22 cellular contexts compared by ENCODE assay signal in the genomic region with DNA sequence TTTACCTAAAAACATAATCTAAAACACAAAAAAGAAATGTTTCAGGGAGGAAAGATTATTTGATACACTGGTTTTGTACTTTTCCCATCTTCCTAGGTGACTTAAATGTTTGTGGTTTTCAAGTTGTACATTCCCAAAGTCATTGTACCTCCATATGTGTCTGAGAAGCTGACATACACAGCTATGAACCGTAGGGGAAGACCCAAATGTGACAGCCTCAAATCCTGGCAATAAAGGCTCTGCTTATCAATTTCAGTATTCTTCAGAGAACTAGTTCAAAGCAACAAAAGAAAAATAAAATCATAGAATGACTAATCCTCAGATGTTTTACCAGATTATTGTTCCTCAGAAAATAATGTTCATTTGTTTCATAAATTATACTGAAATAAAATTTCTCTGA. TPM values are rescaled to one million over a fixed set of nuclear protein-coding genes. Genes with fewer than 3 reads are reported as not detected.
DNase-seq lines count a peak whose midpoint lies in the region; ATAC-seq and TF ChIP-seq lines count a peak whose summit lies in the region.
"Had no signal": no experiment of that assay in that cellular context is flagged by ENCODE, and none has a peak within 500 bp of the region (broad histone marks: within the 10 kb centered on the region; RNA-seq: fewer than 3 reads in every experiment).

No MANE protein-coding gene starts in this region.

- no peaks in the 10 kb centered on the region for H3K27me3 Mint-ChIP-seq in activated CD4-positive, alpha-beta T cell treated with anti-CD3 and anti-CD28 coated beads for 36 hours
- H3K27me3 Mint-ChIP-seq in activated CD4-positive, alpha-beta T cell treated with anti-CD3 and anti-CD28 coated beads, Interleukin-2, amount 10 ng/mL, durations not matched to agents 7 days and 5 days = no peaks in the 10 kb centered on the region
- no peaks in the 10 kb centered on the region for H3K27me3 Mint-ChIP-seq in activated T-cell treated with anti-CD3 and anti-CD28 coated beads, Interleukin-2, amount 50 U/mL, for 72 hours (ENCODE audit: low read depth)
- no peaks in the 10 kb centered on the region for H3K27me3 Mint-ChIP-seq in stimulated activated naive CD8-positive, alpha-beta T cell treated with anti-CD3 and anti-CD28 coated beads, Interleukin-15, amount 100 ng/mL, for 72 hours
- H3K27me3 Mint-ChIP-seq in mesothelial cell of epicardium (ENCODE audit: low read depth) = no peaks in the 10 kb centered on the region
- H3K27me3 Mint-ChIP-seq: CD4-positive, alpha-beta memory T cell had no signal

- peak; percentile 74 for ATAC-seq in activated CD4-positive, alpha-beta T cell treated with anti-CD3 and anti-CD28 coated beads for 36 hours
- ATAC-seq in activated T-cell treated with anti-CD3 and anti-CD28 coated beads, Interleukin-2, amount 50 U/mL, for 72 hours (replicated peaks in 1 of 2) = peak; percentile 53 to 57
- peak; percentile 47 for ATAC-seq in stimulated activated naive CD8-positive, alpha-beta T cell treated with anti-CD3 and anti-CD28 coated beads, Interleukin-15, Interleukin-2, amounts not matched to agents 100 U/mL and 50 U/mL, for 24 hours
- ATAC-seq in stimulated activated naive CD8-positive, alpha-beta T cell treated with anti-CD3 and anti-CD28 coated beads, Interleukin-15, amount 100 ng/mL, for 72 hours = no peak

- DNase-seq in activated CD4-positive, alpha-beta T cell treated with anti-CD3 and anti-CD28 coated beads for 36 hours = peak; percentile 35
- DNase-seq in activated CD4-positive, alpha-beta T cell treated with anti-CD3 and anti-CD28 coated beads, Interleukin-2, amount 10 ng/mL, durations not matched to agents 7 days and 5 days = no peak
- peak in 1 of 2 donors; percentile 26 for DNase-seq in activated T-cell treated with anti-CD3 and anti-CD28 coated beads, Interleukin-2, amount 50 U/mL, for 72 hours
- DNase-seq in activated T-cell treated with anti-CD3 and anti-CD28 coated beads for 4 hours (no peak), mesothelial cell of epicardium (ENCODE audit: low spot score in 2 of 2, unreplicated experiment in 2 of 2) (no peak), T-helper 9 cell (no peak)
- no peak for DNase-seq in stimulated activated naive CD8-positive, alpha-beta T cell treated with anti-CD3 and anti-CD28 coated beads, Interleukin-15, Interleukin-2, amounts not matched to agents 100 U/mL and 50 U/mL, for 24 hours
- no peak for DNase-seq in stimulated activated naive CD8-positive, alpha-beta T cell treated with anti-CD3 and anti-CD28 coated beads, Interleukin-15, amount 100 ng/mL, for 72 hours
- DNase-seq: ACHN; Caco-2; CD4-positive, alpha-beta memory T cell; DMS 273 treated with DMSO at 0.1 percent for 48 hours; DMS79 treated with DMSO at 0.1 percent for 48 hours; IMR-90; NCI-H1105; NCI-H146; NCI-H2029 treated with DMSO at 0.1 percent for 48 hours; NCI-H2171; NCI-H345; NCI-H524 treated with DMSO at 0.1 percent for 48 hours; NCI-H82; Peyer's patch had no signal

- intact Hi-C loops in activated CD4-positive, alpha-beta T cell treated with anti-CD3 and anti-CD28 coated beads for 36 hours (cut with DNase I, micrococcal nuclease) = loop anchor here (1.0 to 10.0 kb wide), 3 partner anchors 12 to 142 kb away; partner anchors contain the start of gene PLEKHH2 (in 1 of the 2)

- H3K4me3 Mint-ChIP-seq in activated CD4-positive, alpha-beta T cell treated with anti-CD3 and anti-CD28 coated beads for 36 hours = peak overlapping the region; percentile 18
- H3K4me3 Mint-ChIP-seq in activated CD4-positive, alpha-beta T cell treated with anti-CD3 and anti-CD28 coated beads, Interleukin-2, amount 10 ng/mL, durations not matched to agents 7 days and 5 days = no peak overlapping the region
- H3K4me3 Mint-ChIP-seq in activated T-cell treated with anti-CD3 and anti-CD28 coated beads, Interleukin-2, amount 50 U/mL, for 72 hours = peak overlapping the region; percentile 64 to 66
- peak overlapping the region in 1 of 2 donors; percentile 16 for H3K4me3 Mint-ChIP-seq in stimulated activated naive CD8-positive, alpha-beta T cell treated with anti-CD3 and anti-CD28 coated beads, Interleukin-15, amount 100 ng/mL, for 72 hours
- H3K4me3 Mint-ChIP-seq in mesothelial cell of epicardium = no peak overlapping the region

- H3K4me1 Mint-ChIP-seq in activated CD4-positive, alpha-beta T cell treated with anti-CD3 and anti-CD28 coated beads for 36 hours = peaks cover 29% of the 10 kb centered on the region
- peaks cover 16% of the 10 kb centered on the region for H3K4me1 Mint-ChIP-seq in activated CD4-positive, alpha-beta T cell treated with anti-CD3 and anti-CD28 coated beads, Interleukin-2, amount 10 ng/mL, durations not matched to agents 7 days and 5 days
- H3K4me1 Mint-ChIP-seq in activated T-cell treated with anti-CD3 and anti-CD28 coated beads, Interleukin-2, amount 50 U/mL, for 72 hours (ENCODE audit: low read depth) = peaks cover 45% of the 10 kb centered on the region
- H3K4me1 Mint-ChIP-seq in stimulated activated naive CD8-positive, alpha-beta T cell treated with anti-CD3 and anti-CD28 coated beads, Interleukin-15, amount 100 ng/mL, for 72 hours = peaks cover 22% of the 10 kb centered on the region
- peaks cover 9% of the 10 kb centered on the region for H3K4me1 Mint-ChIP-seq in mesothelial cell of epicardium

- H3K9me3 Mint-ChIP-seq in activated CD4-positive, alpha-beta T cell treated with anti-CD3 and anti-CD28 coated beads for 36 hours (ENCODE audit: low read depth) = no peaks in the 10 kb centered on the region
- H3K9me3 Mint-ChIP-seq in activated CD4-positive, alpha-beta T cell treated with anti-CD3 and anti-CD28 coated beads, Interleukin-2, amount 10 ng/mL, durations not matched to agents 7 days and 5 days = no peaks in the 10 kb centered on the region
- H3K9me3 Mint-ChIP-seq in activated T-cell treated with anti-CD3 and anti-CD28 coated beads, Interleukin-2, amount 50 U/mL, for 72 hours = peaks cover 0 to 3% of the 10 kb centered on the region in 2 donors
- no peaks in the 10 kb centered on the region for H3K9me3 Mint-ChIP-seq in stimulated activated naive CD8-positive, alpha-beta T cell treated with anti-CD3 and anti-CD28 coated beads, Interleukin-15, amount 100 ng/mL, for 72 hours
- no peaks in the 10 kb centered on the region for H3K9me3 Mint-ChIP-seq in mesothelial cell of epicardium
- H3K9me3 Mint-ChIP-seq: CD4-positive, alpha-beta memory T cell had no signal

- CTCF ChIA-PET in activated CD4-positive, alpha-beta T cell treated with anti-CD3 and anti-CD28 coated beads for 36 hours (lab: Charles Lee) = interaction anchor here (0.6 to 0.9 kb wide), 2 partner anchors 11 to 477 kb away, joined by 5 read pairs; no protein-coding TSS in a partner anchor
- CTCF ChIA-PET in activated CD4-positive, alpha-beta T cell treated with anti-CD3 and anti-CD28 coated beads, Interleukin-2, amount 10 ng/mL, durations not matched to agents 7 days and 5 days (lab: Charles Lee) = no interaction called here

- H3K36me3 Mint-ChIP-seq in activated CD4-positive, alpha-beta T cell treated with anti-CD3 and anti-CD28 coated beads for 36 hours (ENCODE audit: low read depth) = peaks cover 3% of the 10 kb centered on the region
- no peaks in the 10 kb centered on the region for H3K36me3 Mint-ChIP-seq in activated CD4-positive, alpha-beta T cell treated with anti-CD3 and anti-CD28 coated beads, Interleukin-2, amount 10 ng/mL, durations not matched to agents 7 days and 5 days (ENCODE audit: low read depth)
- H3K36me3 Mint-ChIP-seq in activated T-cell treated with anti-CD3 and anti-CD28 coated beads, Interleukin-2, amount 50 U/mL, for 72 hours (ENCODE audit: insufficient read depth in 2 of 2) = peaks cover 0 to 18% of the 10 kb centered on the region in 2 donors
- peaks cover 16% of the 10 kb centered on the region for H3K36me3 Mint-ChIP-seq in mesothelial cell of epicardium

- no peak for TF ChIP-seq CTCF in mesothelial cell of epicardium (IDR thresholded peaks at IDR 0.05; ENCODE audit: unreplicated experiment)

- H3K27ac Mint-ChIP-seq in activated CD4-positive, alpha-beta T cell treated with anti-CD3 and anti-CD28 coated beads for 36 hours = peak overlapping the region; percentile 79
- H3K27ac Mint-ChIP-seq in activated CD4-positive, alpha-beta T cell treated with anti-CD3 and anti-CD28 coated beads, Interleukin-2, amount 10 ng/mL, durations not matched to agents 7 days and 5 days = no peak overlapping the region
- peak overlapping the region; percentile 75 for H3K27ac Mint-ChIP-seq in activated T-cell treated with anti-CD3 and anti-CD28 coated beads, Interleukin-2, amount 50 U/mL, for 72 hours
- H3K27ac Mint-ChIP-seq in stimulated activated naive CD8-positive, alpha-beta T cell treated with anti-CD3 and anti-CD28 coated beads, Interleukin-15, amount 100 ng/mL, for 72 hours = no peak overlapping the region
- no peak overlapping the region for H3K27ac Mint-ChIP-seq in mesothelial cell of epicardium

- POLR2A ChIA-PET in activated CD4-positive, alpha-beta T cell treated with anti-CD3 and anti-CD28 coated beads for 36 hours (lab: Charles Lee) = no interaction called here
- POLR2A ChIA-PET in activated CD4-positive, alpha-beta T cell treated with anti-CD3 and anti-CD28 coated beads, Interleukin-2, amount 10 ng/mL, durations not matched to agents 7 days and 5 days (lab: Charles Lee) = no interaction called here

RNA-seq across cellular contexts. Expression of gene DYNC2LI1, which starts 2.5 kb away (rescaled TPM):
- 10 to 100 TPM; 19.5 to 28.4 TPM for total RNA-seq in activated CD4-positive, alpha-beta T cell treated with anti-CD3 and anti-CD28 coated beads for 36 hours
- total RNA-seq in activated CD4-positive, alpha-beta T cell treated with anti-CD3 and anti-CD28 coated beads, Interleukin-2, amount 10 ng/mL, durations not matched to agents 7 days and 5 days = 1 to 10 TPM; 4.0 to 5.1 TPM
- total RNA-seq in activated T-cell treated with anti-CD3 and anti-CD28 coated beads, Interleukin-2, amount 50 U/mL, for 72 hours = 10 to 100 TPM; 31.9 to 34.6 TPM
- 29.2 to 31.0 TPM (median 30.7 TPM) in 3 replicates for total RNA-seq in mesothelial cell of epicardium

Comparison
In these comparisons a context has a peak if more than half of its experiments do, and no peak if none do; other contexts are left out.
1. H3K27ac Mint-ChIP-seq: peak in activated CD4-positive, alpha-beta T cell treated with anti-CD3 and anti-CD28 coated beads for 36 hours (single experiment) and activated T-cell treated with anti-CD3 and anti-CD28 coated beads, Interleukin-2, amount 50 U/mL, for 72 hours (single experiment); none in activated CD4-positive, alpha-beta T cell treated with anti-CD3 and anti-CD28 coated beads, Interleukin-2, amount 10 ng/mL, durations not matched to agents 7 days and 5 days (single experiment), stimulated activated naive CD8-positive, alpha-beta T cell treated with anti-CD3 and anti-CD28 coated beads, Interleukin-15, amount 100 ng/mL, for 72 hours (0 of 2) and mesothelial cell of epicardium (single experiment).
2. H3K4me3 Mint-ChIP-seq: peak in activated CD4-positive, alpha-beta T cell treated with anti-CD3 and anti-CD28 coated beads for 36 hours (single experiment) and activated T-cell treated with anti-CD3 and anti-CD28 coated beads, Interleukin-2, amount 50 U/mL, for 72 hours (2 of 2); none in activated CD4-positive, alpha-beta T cell treated with anti-CD3 and anti-CD28 coated beads, Interleukin-2, amount 10 ng/mL, durations not matched to agents 7 days and 5 days (single experiment) and mesothelial cell of epicardium (single experiment).